In genomic region chr17:42989146-42989545, GRCh38 we compare ENCODE assay signal across 31 cellular contexts. TPM values are rescaled to one million over a fixed set of nuclear protein-coding genes. Genes with fewer than 3 reads are reported as not detected.
DNase-seq lines count a peak whose midpoint lies in the region; ATAC-seq and TF ChIP-seq lines count a peak whose summit lies in the region.
"Had no signal": no experiment of that assay in that cellular context is flagged by ENCODE, and none has a peak within 500 bp of the region (broad histone marks: within the 10 kb centered on the region; RNA-seq: fewer than 3 reads in every experiment).

No MANE protein-coding gene starts in this region.

- no peak for TF ChIP-seq CTCF in RWPE2 (IDR thresholded peaks at IDR 0.05; ENCODE audit: poor library complexity, severe bottlenecking)
- TF ChIP-seq CTCF in endothelial cell (IDR thresholded peaks at IDR 0.05; ENCODE audit: unreplicated experiment): no peak
- TF ChIP-seq CTCF in osteocyte (IDR thresholded peaks at IDR 0.05): no peak

- no peak overlapping the region for H3K4me3 ChIP-seq in RWPE2 (ENCODE audit: severe bottlenecking)
- H3K4me3 ChIP-seq: upper lobe of right lung had no signal

- ATAC-seq in RWPE2 (ENCODE audit: low read depth): no peak; the same call in 2 of the 3 replicates
- no peak for ATAC-seq in HG03442 (IDR thresholded peaks at IDR 0.05; ENCODE audit: unreplicated experiment)
- no peak for ATAC-seq in T-helper 17 cell
- ATAC-seq: left ventricle myocardium superior, right cardiac atrium, upper lobe of right lung had no signal

- no peak overlapping the region for H3K27ac Mint-ChIP-seq in endothelial cell (ENCODE audit: unreplicated experiment)
- H3K27ac Mint-ChIP-seq in osteocyte (ENCODE audit: unreplicated experiment): peak overlapping the region; percentile 57
- H3K27ac Mint-ChIP-seq in T-helper 17 cell: no peak overlapping the region
- H3K27ac Mint-ChIP-seq: nephron had no signal

- H3K36me3 Mint-ChIP-seq in endothelial cell (ENCODE audit: low read depth, unreplicated experiment): peaks cover 37% of the 10 kb centered on the region
- H3K36me3 Mint-ChIP-seq in osteocyte (ENCODE audit: unreplicated experiment): peaks cover 40% of the 10 kb centered on the region
- peaks cover 5% of the 10 kb centered on the region for H3K36me3 Mint-ChIP-seq in T-helper 17 cell (ENCODE audit: low read depth)

- H3K9me3 ChIP-seq in RWPE2 (ENCODE audit: severe bottlenecking): no peaks in the 10 kb centered on the region
- no peaks in the 10 kb centered on the region for H3K9me3 ChIP-seq in T-helper 17 cell (ENCODE audit: control insufficient read depth, low read length, poor library complexity, severe bottlenecking)
- H3K9me3 ChIP-seq: SK-N-SH, upper lobe of right lung had no signal

- no peaks in the 10 kb centered on the region for H3K27me3 Mint-ChIP-seq in endothelial cell (ENCODE audit: unreplicated experiment)
- no peaks in the 10 kb centered on the region for H3K27me3 Mint-ChIP-seq in osteocyte (ENCODE audit: unreplicated experiment)
- no peaks in the 10 kb centered on the region for H3K27me3 Mint-ChIP-seq in T-helper 17 cell

- H3K9me3 Mint-ChIP-seq in endothelial cell (ENCODE audit: unreplicated experiment): no peaks in the 10 kb centered on the region
- H3K9me3 Mint-ChIP-seq in osteocyte (ENCODE audit: unreplicated experiment): no peaks in the 10 kb centered on the region
- H3K9me3 Mint-ChIP-seq: immature natural killer cell, nephron had no signal

- peak overlapping the region; percentile 99 for H3K27ac ChIP-seq in RWPE2 (ENCODE audit: poor library complexity, severe bottlenecking)
- H3K27ac ChIP-seq: KMS-11, parathyroid adenoma, upper lobe of right lung had no signal

- H3K4me1 ChIP-seq in RWPE2 (ENCODE audit: insufficient read depth, poor library complexity, severe bottlenecking): peaks cover 31% of the 10 kb centered on the region
- H3K4me1 ChIP-seq: parathyroid adenoma had no signal

- no peaks in the 10 kb centered on the region for H3K27me3 ChIP-seq in RWPE2 (ENCODE audit: insufficient read depth, poor library complexity, severe bottlenecking)
- H3K27me3 ChIP-seq: upper lobe of right lung had no signal

- DNase-seq in EH (ENCODE audit: low read depth): peak; percentile 70
- no peak for DNase-seq in RWPE2 (ENCODE audit: low spot score)
- no peak for DNase-seq in endothelial cell (ENCODE audit: low spot score)
- no peak for DNase-seq in osteocyte (ENCODE audit: extremely low spot score, unreplicated experiment)
- no peak for DNase-seq in T-helper 17 cell
- DNase-seq in NK-92 (lab: John Stamatoyannopoulos, UW; ENCODE audit: unreplicated experiment): no peak
- no peak for DNase-seq in NCI-H1105 treated with DMSO at 0.1 percent for 48 hours (lab: John Stamatoyannopoulos, UW)
- DNase-seq: activated CD4-positive, alpha-beta T cell treated with anti-CD3 and anti-CD28 coated beads for 48 hours; activated CD8-positive, alpha-beta memory T cell treated with anti-CD3 and anti-CD28 coated beads for 24 hours; activated naive CD4-positive, alpha-beta T cell; amniotic stem cell; Calu3; central memory CD4-positive, alpha-beta T cell; DMS79 treated with DMSO at 0.1 percent for 48 hours; hypothalamus; immature natural killer cell; left ventricle myocardium superior; MM.1S; NCI-H1417 treated with DMSO at 0.1 percent for 48 hours; NCI-H774; right cardiac atrium; SK-N-SH; stimulated activated CD4-positive, alpha-beta T cell treated with anti-CD3 and anti-CD28 coated beads, Interleukin-2, amount 100 ng/mL, for 48 hours; T-helper 2 cell; upper lobe of right lung had no signal

- H3K4me1 Mint-ChIP-seq in endothelial cell (ENCODE audit: unreplicated experiment) (peaks cover 13% of the 10 kb centered on the region), osteocyte (ENCODE audit: unreplicated experiment) (peaks cover 18% of the 10 kb centered on the region), T-helper 17 cell (peaks cover 3% of the 10 kb centered on the region)
- H3K4me1 Mint-ChIP-seq: nephron had no signal

- H3K36me3 ChIP-seq in RWPE2 (ENCODE audit: low read depth): peaks cover 70% of the 10 kb centered on the region

- H3K4me3 Mint-ChIP-seq in endothelial cell (ENCODE audit: unreplicated experiment) (peak overlapping the region; percentile 37), osteocyte (ENCODE audit: unreplicated experiment) (no peak overlapping the region), T-helper 17 cell (no peak overlapping the region)
- H3K4me3 Mint-ChIP-seq: immature natural killer cell, nephron had no signal

RNA-seq across cellular contexts. Expression of gene RUNDC1, which starts 8.8 kb away (rescaled TPM):
- total RNA-seq in endothelial cell (ENCODE audit: unreplicated experiment): 12.2 TPM
- total RNA-seq in osteocyte: 11.7 and 12.5 TPM in 2 replicates
- 10 to 100 TPM; 15.6 to 16.6 TPM for total RNA-seq in T-helper 17 cell

RNA-seq across cellular contexts. Expression of gene RPL27, which starts 9.1 kb away (rescaled TPM):
- total RNA-seq in endothelial cell (ENCODE audit: unreplicated experiment) (1,237 TPM), osteocyte (956 and 1,010 TPM in 2 replicates), T-helper 17 cell (1,000 to 10,000 TPM; 1,342 to 1,395 TPM)

RNA-seq across cellular contexts. Expression of gene PTGES3L, which starts 9.3 kb away (rescaled TPM):
- 1.5 TPM for total RNA-seq in endothelial cell (ENCODE audit: unreplicated experiment)
- 0.35 and 0.50 TPM in 2 replicates for total RNA-seq in osteocyte
- 1 to 10 TPM in 1 of 2 donors, not detected in 1; 2.3 TPM for total RNA-seq in T-helper 17 cell
- total RNA-seq: endothelial cell of umbilical vein, subcutaneous adipose tissue had no signal

RNA-seq across cellular contexts. Expression of gene IFI35, which starts 17.4 kb away (rescaled TPM):
- total RNA-seq in endothelial cell (ENCODE audit: unreplicated experiment): 4.2 TPM
- 34.4 and 41.6 TPM in 2 replicates for total RNA-seq in osteocyte
- total RNA-seq in T-helper 17 cell: 10 to 100 TPM; 23.1 to 23.8 TPM

RNA-seq across cellular contexts. Expression of gene AARSD1, which starts 24.9 kb away (rescaled TPM):
- total RNA-seq in endothelial cell (ENCODE audit: unreplicated experiment) (39.6 TPM), osteocyte (44.5 and 50.6 TPM in 2 replicates), T-helper 17 cell (10 to 100 TPM; 47.6 to 59.9 TPM)
